1 cellular context compared by ENCODE assay signal in the genomic region with DNA sequence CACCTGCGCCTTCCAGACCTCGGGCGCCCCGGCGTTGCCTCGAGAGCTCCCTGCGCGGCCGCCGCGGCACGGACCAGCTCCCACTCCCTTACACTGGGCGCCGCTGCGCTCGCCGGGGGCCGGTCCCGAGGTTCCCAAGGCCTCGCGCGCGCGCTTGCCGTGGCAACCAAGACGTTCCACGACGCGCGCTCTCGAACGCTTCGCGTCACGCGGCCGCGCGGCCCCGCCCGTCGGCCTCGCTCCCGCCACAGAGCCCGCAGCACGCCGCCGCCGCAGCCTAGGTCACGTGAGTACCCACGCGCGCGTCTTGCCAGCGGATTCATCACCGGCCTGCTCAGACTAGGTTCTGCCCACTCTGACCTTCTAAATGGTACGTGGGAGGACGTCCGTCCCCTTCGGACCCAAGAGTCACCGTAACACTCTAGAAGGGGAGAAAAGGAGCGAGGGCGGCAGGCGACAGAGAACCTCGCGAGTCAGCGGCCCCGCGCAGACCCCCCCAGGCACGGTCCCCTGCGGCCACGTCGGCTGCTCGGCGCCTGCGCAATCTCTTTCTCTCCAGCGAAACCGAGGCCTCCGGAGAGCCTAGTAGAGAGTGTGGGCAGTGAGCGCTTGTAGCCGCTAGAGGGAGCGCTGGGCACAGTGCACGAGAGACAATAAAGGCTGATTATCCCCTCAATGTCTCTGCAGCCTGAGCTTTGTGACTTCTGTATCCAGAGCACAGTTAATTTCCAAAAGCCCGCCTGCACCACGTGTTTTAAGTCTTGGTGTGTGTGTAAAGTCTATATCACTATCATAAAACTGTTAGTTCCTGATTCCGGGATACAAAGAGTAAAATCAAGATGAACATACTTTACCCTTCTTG.
TF ChIP-seq lines count a peak whose summit lies in the region.

A gene with protein sequence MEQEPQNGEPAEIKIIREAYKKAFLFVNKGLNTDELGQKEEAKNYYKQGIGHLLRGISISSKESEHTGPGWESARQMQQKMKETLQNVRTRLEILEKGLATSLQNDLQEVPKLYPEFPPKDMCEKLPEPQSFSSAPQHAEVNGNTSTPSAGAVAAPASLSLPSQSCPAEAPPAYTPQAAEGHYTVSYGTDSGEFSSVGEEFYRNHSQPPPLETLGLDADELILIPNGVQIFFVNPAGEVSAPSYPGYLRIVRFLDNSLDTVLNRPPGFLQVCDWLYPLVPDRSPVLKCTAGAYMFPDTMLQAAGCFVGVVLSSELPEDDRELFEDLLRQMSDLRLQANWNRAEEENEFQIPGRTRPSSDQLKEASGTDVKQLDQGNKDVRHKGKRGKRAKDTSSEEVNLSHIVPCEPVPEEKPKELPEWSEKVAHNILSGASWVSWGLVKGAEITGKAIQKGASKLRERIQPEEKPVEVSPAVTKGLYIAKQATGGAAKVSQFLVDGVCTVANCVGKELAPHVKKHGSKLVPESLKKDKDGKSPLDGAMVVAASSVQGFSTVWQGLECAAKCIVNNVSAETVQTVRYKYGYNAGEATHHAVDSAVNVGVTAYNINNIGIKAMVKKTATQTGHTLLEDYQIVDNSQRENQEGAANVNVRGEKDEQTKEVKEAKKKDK (minus strand): TSS at position 173 of the 862 bp plus-strand sequence. CDS start 10,564 bp downstream, outside the sequence.

TF ChIP-seq in K562, 482 proteins besides CTCF, POLR2A, EP300 and RAD21 (continued from another document and continues in another):
- TF ChIP-seq, protein P1, sequence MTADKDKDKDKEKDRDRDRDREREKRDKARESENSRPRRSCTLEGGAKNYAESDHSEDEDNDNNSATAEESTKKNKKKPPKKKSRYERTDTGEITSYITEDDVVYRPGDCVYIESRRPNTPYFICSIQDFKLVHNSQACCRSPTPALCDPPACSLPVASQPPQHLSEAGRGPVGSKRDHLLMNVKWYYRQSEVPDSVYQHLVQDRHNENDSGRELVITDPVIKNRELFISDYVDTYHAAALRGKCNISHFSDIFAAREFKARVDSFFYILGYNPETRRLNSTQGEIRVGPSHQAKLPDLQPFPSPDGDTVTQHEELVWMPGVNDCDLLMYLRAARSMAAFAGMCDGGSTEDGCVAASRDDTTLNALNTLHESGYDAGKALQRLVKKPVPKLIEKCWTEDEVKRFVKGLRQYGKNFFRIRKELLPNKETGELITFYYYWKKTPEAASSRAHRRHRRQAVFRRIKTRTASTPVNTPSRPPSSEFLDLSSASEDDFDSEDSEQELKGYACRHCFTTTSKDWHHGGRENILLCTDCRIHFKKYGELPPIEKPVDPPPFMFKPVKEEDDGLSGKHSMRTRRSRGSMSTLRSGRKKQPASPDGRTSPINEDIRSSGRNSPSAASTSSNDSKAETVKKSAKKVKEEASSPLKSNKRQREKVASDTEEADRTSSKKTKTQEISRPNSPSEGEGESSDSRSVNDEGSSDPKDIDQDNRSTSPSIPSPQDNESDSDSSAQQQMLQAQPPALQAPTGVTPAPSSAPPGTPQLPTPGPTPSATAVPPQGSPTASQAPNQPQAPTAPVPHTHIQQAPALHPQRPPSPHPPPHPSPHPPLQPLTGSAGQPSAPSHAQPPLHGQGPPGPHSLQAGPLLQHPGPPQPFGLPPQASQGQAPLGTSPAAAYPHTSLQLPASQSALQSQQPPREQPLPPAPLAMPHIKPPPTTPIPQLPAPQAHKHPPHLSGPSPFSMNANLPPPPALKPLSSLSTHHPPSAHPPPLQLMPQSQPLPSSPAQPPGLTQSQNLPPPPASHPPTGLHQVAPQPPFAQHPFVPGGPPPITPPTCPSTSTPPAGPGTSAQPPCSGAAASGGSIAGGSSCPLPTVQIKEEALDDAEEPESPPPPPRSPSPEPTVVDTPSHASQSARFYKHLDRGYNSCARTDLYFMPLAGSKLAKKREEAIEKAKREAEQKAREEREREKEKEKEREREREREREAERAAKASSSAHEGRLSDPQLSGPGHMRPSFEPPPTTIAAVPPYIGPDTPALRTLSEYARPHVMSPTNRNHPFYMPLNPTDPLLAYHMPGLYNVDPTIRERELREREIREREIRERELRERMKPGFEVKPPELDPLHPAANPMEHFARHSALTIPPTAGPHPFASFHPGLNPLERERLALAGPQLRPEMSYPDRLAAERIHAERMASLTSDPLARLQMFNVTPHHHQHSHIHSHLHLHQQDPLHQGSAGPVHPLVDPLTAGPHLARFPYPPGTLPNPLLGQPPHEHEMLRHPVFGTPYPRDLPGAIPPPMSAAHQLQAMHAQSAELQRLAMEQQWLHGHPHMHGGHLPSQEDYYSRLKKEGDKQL (CRISPR knock-in tag; IDR thresholded peaks at IDR 0.05; ENCODE audit: borderline replicate concordance), result no peak
- TF ChIP-seq FOXM1 (IDR thresholded peaks at IDR 0.05; ENCODE audit: low read depth) (no peak), FOXM1 (CRISPR knock-in tag; IDR thresholded peaks at IDR 0.05; ENCODE audit: low read depth) (no peak), KLF13 (tag; IDR thresholded peaks at IDR 0.05; ENCODE audit: borderline replicate concordance, low read depth) (0 out of 2 replicates have a peak, but pooled peaks have one; percentile 16), HSF4 (CRISPR knock-in tag; IDR thresholded peaks at IDR 0.05; ENCODE audit: borderline replicate concordance) (no peak), ZNF282 (CRISPR knock-in tag; IDR thresholded peaks at IDR 0.05) (0 out of 2 replicates have a peak, but pooled peaks have one; percentile 25), KLF1 (tag; IDR thresholded peaks at IDR 0.05) (no peak), GATAD2B (IDR thresholded peaks at IDR 0.05; ENCODE audit: borderline replicate concordance) (peak; percentile 74), SIN3A (IDR thresholded peaks at IDR 0.05; ENCODE audit: borderline replicate concordance in 2 of 2, control insufficient read depth in 1 of 2, low read depth in 2 of 2, low read length in 2 of 2) (no peak), ZNF24 (IDR thresholded peaks at IDR 0.05) (no peak), MCM5 (IDR thresholded peaks at IDR 0.05; ENCODE audit: low read depth) (no peak), ZNF696 (CRISPR knock-in tag; conservative IDR thresholded peaks at IDR 0.05) (no peak), EHMT2 (IDR thresholded peaks at IDR 0.05) (no peak), TCF3 (CRISPR knock-in tag; IDR thresholded peaks at IDR 0.05) (no peak), CTBP1 (IDR thresholded peaks at IDR 0.05; ENCODE audit: borderline replicate concordance) (peak; percentile 30; the same call in 1 of the 2 replicates), ZC3H8 (IDR thresholded peaks at IDR 0.05) (no peak), MTF1 (CRISPR knock-in tag; IDR thresholded peaks at IDR 0.05; ENCODE audit: borderline replicate concordance) (no peak), ILK (tag; IDR thresholded peaks at IDR 0.05; ENCODE audit: borderline replicate concordance, low read depth) (no peak), ZSCAN29 (IDR thresholded peaks at IDR 0.05) (no peak), TEAD2 (tag; IDR thresholded peaks at IDR 0.05) (no peak), HDAC2 (IDR thresholded peaks at IDR 0.05) (0 out of 2 replicates have a peak, but pooled peaks have one; percentile 34), EWSR1 (IDR thresholded peaks at IDR 0.05; ENCODE audit: borderline replicate concordance, low read depth, partially characterized antibody) (no peak), SP1 (CRISPR knock-in tag; IDR thresholded peaks at IDR 0.05) (no peak), ZNF3 (CRISPR knock-in tag; IDR thresholded peaks at IDR 0.05) (no peak), GTF2F1 (IDR thresholded peaks at IDR 0.05; ENCODE audit: low read depth, low read length) (no peak), MED1 (CRISPR knock-in tag; IDR thresholded peaks at IDR 0.05; ENCODE audit: borderline replicate concordance) (no peak), ZNF707 (CRISPR knock-in tag; conservative IDR thresholded peaks at IDR 0.05) (no peak)
- TF ChIP-seq, protein P2, sequence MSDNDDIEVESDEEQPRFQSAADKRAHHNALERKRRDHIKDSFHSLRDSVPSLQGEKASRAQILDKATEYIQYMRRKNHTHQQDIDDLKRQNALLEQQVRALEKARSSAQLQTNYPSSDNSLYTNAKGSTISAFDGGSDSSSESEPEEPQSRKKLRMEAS (CRISPR knock-in tag; IDR thresholded peaks at IDR 0.05), result peak; percentile 74
- TF ChIP-seq, protein P3, sequence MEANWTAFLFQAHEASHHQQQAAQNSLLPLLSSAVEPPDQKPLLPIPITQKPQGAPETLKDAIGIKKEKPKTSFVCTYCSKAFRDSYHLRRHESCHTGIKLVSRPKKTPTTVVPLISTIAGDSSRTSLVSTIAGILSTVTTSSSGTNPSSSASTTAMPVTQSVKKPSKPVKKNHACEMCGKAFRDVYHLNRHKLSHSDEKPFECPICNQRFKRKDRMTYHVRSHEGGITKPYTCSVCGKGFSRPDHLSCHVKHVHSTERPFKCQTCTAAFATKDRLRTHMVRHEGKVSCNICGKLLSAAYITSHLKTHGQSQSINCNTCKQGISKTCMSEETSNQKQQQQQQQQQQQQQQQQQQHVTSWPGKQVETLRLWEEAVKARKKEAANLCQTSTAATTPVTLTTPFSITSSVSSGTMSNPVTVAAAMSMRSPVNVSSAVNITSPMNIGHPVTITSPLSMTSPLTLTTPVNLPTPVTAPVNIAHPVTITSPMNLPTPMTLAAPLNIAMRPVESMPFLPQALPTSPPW (CRISPR knock-in tag; IDR thresholded peaks at IDR 0.05), result peak; percentile 64
- TF ChIP-seq, protein P4, sequence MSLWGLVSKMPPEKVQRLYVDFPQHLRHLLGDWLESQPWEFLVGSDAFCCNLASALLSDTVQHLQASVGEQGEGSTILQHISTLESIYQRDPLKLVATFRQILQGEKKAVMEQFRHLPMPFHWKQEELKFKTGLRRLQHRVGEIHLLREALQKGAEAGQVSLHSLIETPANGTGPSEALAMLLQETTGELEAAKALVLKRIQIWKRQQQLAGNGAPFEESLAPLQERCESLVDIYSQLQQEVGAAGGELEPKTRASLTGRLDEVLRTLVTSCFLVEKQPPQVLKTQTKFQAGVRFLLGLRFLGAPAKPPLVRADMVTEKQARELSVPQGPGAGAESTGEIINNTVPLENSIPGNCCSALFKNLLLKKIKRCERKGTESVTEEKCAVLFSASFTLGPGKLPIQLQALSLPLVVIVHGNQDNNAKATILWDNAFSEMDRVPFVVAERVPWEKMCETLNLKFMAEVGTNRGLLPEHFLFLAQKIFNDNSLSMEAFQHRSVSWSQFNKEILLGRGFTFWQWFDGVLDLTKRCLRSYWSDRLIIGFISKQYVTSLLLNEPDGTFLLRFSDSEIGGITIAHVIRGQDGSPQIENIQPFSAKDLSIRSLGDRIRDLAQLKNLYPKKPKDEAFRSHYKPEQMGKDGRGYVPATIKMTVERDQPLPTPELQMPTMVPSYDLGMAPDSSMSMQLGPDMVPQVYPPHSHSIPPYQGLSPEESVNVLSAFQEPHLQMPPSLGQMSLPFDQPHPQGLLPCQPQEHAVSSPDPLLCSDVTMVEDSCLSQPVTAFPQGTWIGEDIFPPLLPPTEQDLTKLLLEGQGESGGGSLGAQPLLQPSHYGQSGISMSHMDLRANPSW (CRISPR knock-in tag; IDR thresholded peaks at IDR 0.05), result no peak
- TF ChIP-seq, protein P5, sequence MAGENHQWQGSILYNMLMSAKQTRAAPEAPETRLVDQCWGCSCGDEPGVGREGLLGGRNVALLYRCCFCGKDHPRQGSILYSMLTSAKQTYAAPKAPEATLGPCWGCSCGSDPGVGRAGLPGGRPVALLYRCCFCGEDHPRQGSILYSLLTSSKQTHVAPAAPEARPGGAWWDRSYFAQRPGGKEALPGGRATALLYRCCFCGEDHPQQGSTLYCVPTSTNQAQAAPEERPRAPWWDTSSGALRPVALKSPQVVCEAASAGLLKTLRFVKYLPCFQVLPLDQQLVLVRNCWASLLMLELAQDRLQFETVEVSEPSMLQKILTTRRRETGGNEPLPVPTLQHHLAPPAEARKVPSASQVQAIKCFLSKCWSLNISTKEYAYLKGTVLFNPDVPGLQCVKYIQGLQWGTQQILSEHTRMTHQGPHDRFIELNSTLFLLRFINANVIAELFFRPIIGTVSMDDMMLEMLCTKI (IDR thresholded peaks at IDR 0.05; ENCODE audit: partially characterized antibody), result no peak
- TF ChIP-seq, protein P6, sequence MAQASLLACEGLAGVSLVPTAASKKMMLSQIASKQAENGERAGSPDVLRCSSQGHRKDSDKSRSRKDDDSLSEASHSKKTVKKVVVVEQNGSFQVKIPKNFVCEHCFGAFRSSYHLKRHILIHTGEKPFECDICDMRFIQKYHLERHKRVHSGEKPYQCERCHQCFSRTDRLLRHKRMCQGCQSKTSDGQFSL (CRISPR knock-in tag; IDR thresholded peaks at IDR 0.05), result peak; percentile 91
- TF ChIP-seq, protein P6 (tag; IDR thresholded peaks at IDR 0.05), result peak in 1 of 2 experiments; percentile 87; a peak in 2 of 4 replicates
- TF ChIP-seq, protein P7, sequence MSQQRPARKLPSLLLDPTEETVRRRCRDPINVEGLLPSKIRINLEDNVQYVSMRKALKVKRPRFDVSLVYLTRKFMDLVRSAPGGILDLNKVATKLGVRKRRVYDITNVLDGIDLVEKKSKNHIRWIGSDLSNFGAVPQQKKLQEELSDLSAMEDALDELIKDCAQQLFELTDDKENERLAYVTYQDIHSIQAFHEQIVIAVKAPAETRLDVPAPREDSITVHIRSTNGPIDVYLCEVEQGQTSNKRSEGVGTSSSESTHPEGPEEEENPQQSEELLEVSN (IDR thresholded peaks at IDR 0.05; ENCODE audit: borderline replicate concordance in 1 of 2, extremely low read depth in 1 of 2, insufficient read depth in 1 of 2, insufficient read length in 1 of 2, low read depth in 1 of 2, low read length in 1 of 2, poor library complexity in 1 of 2, severe bottlenecking in 1 of 2), result peak; percentile 77 to 94
- TF ChIP-seq, protein P8, sequence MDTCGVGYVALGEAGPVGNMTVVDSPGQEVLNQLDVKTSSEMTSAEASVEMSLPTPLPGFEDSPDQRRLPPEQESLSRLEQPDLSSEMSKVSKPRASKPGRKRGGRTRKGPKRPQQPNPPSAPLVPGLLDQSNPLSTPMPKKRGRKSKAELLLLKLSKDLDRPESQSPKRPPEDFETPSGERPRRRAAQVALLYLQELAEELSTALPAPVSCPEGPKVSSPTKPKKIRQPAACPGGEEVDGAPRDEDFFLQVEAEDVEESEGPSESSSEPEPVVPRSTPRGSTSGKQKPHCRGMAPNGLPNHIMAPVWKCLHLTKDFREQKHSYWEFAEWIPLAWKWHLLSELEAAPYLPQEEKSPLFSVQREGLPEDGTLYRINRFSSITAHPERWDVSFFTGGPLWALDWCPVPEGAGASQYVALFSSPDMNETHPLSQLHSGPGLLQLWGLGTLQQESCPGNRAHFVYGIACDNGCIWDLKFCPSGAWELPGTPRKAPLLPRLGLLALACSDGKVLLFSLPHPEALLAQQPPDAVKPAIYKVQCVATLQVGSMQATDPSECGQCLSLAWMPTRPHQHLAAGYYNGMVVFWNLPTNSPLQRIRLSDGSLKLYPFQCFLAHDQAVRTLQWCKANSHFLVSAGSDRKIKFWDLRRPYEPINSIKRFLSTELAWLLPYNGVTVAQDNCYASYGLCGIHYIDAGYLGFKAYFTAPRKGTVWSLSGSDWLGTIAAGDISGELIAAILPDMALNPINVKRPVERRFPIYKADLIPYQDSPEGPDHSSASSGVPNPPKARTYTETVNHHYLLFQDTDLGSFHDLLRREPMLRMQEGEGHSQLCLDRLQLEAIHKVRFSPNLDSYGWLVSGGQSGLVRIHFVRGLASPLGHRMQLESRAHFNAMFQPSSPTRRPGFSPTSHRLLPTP (IDR thresholded peaks at IDR 0.05; ENCODE audit: borderline replicate concordance, extremely low read depth, insufficient read length), result no peak
- TF ChIP-seq, protein P9, sequence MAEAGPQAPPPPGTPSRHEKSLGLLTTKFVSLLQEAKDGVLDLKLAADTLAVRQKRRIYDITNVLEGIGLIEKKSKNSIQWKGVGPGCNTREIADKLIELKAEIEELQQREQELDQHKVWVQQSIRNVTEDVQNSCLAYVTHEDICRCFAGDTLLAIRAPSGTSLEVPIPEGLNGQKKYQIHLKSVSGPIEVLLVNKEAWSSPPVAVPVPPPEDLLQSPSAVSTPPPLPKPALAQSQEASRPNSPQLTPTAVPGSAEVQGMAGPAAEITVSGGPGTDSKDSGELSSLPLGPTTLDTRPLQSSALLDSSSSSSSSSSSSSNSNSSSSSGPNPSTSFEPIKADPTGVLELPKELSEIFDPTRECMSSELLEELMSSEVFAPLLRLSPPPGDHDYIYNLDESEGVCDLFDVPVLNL (CRISPR knock-in tag; IDR thresholded peaks at IDR 0.05; ENCODE audit: low read depth), result no peak
